In the genomic region with DNA sequence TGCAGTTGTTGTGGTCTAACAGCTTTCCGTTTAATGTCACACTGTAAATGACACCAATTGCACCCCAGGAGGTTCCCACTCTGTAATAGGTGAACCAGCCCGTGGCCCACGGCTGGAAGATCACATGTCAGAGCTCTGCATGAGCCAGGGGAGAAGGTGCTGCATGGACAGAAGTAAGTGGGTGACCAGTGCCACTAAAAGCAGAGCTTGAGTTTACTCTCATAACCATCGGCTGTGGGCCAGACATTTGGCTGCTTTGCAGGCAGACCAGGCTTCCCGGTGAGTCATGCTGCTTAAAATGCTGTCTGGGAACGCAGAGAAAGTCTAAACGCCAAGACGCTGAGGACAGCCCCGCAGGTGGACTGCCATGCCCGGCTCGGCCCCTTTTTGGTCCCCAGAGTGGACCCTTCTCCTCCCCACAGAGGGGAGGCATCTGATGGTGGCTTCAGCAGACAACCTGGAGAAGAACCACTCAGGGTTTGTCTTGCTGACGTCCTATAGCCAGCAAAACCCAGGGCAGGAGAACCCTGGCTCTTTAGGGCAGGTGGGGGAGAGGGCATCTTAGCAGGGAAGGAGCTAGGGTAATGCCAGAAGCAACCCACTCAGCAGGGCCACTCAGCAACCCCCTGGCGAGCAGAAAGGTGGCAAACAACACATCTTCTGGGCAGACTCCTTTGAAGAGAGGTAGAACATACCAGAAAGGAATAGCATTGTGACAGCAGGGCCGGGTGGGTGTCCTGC, we compare ENCODE assay signal across 8 cellular contexts. TPM values are rescaled to one million over a fixed set of nuclear protein-coding genes. Genes with fewer than 3 reads are reported as not detected.
DNase-seq lines count a peak whose midpoint lies in the region; ATAC-seq, FAIRE-seq and TF ChIP-seq lines count a peak whose summit lies in the region.

No MANE protein-coding gene starts in this region.

- DNase-seq in HCEC 1CT (peak; percentile 83), body of pancreas (peak in 3 of 4 donors; percentile 43 to 80 (median 44)), right cardiac atrium (peak; percentile 76 to 81 (median 80)), small intestine (peak; percentile 31), tibial nerve (ENCODE audit: low spot score in 2 of 2) (no peak)
- DNase-seq in T-helper 2 cell treated with Interferon-gamma antibody and Interleukin-4, amounts not matched to agents 5 μg/mL and 100 μg/mL, for 36 hours (ENCODE audit: low spot score) = no peak

- H3K4me3 Mint-ChIP-seq in T-helper 2 cell treated with Interferon-gamma antibody and Interleukin-4, amounts not matched to agents 5 μg/mL and 100 μg/mL, for 36 hours = no peak overlapping the region

- ATAC-seq in body of pancreas = peak; percentile 31
- peak; percentile 65 to 69 for ATAC-seq in right cardiac atrium
- no peak for ATAC-seq in HG03521 (IDR thresholded peaks at IDR 0.05; ENCODE audit: unreplicated experiment)
- no peak for ATAC-seq in GM21737 (IDR thresholded peaks at IDR 0.05; ENCODE audit: unreplicated experiment)

- no peak overlapping the region for H3K4me3 ChIP-seq in body of pancreas
- H3K4me3 ChIP-seq in right cardiac atrium (ENCODE audit: low read length) = no peak overlapping the region
- no peak overlapping the region for H3K4me3 ChIP-seq in small intestine (ENCODE audit: low read depth in 1 of 2, low read length in 2 of 2)
- H3K4me3 ChIP-seq in tibial nerve = no peak overlapping the region

- H3K4me1 ChIP-seq in body of pancreas = peaks cover 30% of the 10 kb centered on the region
- no peaks in the 10 kb centered on the region for H3K4me1 ChIP-seq in right cardiac atrium (ENCODE audit: control insufficient read depth, insufficient read depth, low read length)
- H3K4me1 ChIP-seq in small intestine (ENCODE audit: control insufficient read depth in 2 of 2, insufficient read depth in 1 of 2, low read depth in 1 of 2, low read length in 1 of 2) = peaks cover 5 to 6% of the 10 kb centered on the region in 2 donors
- peaks cover 0 to 43% (median 21%) of the 10 kb centered on the region in 4 donors for H3K4me1 ChIP-seq in tibial nerve

- FAIRE-seq in small intestine (lab: Jason Lieb, UNC) = no peak

- peaks cover 13% of the 10 kb centered on the region for H3K4me1 Mint-ChIP-seq in T-helper 2 cell treated with Interferon-gamma antibody and Interleukin-4, amounts not matched to agents 5 μg/mL and 100 μg/mL, for 36 hours (ENCODE audit: low read depth)

- no peaks in the 10 kb centered on the region for H3K9me3 Mint-ChIP-seq in T-helper 2 cell treated with Interferon-gamma antibody and Interleukin-4, amounts not matched to agents 5 μg/mL and 100 μg/mL, for 36 hours

- TF ChIP-seq CTCF in body of pancreas (IDR thresholded peaks at IDR 0.05) (no peak), tibial nerve (IDR thresholded peaks at IDR 0.05) (no peak)

- peaks cover 27% of the 10 kb centered on the region for H3K36me3 Mint-ChIP-seq in T-helper 2 cell treated with Interferon-gamma antibody and Interleukin-4, amounts not matched to agents 5 μg/mL and 100 μg/mL, for 36 hours (ENCODE audit: low read depth)

- no peak for TF ChIP-seq EP300 in tibial nerve (IDR thresholded peaks at IDR 0.05)

- no peak overlapping the region for H3K27ac Mint-ChIP-seq in T-helper 2 cell treated with Interferon-gamma antibody and Interleukin-4, amounts not matched to agents 5 μg/mL and 100 μg/mL, for 36 hours

- H3K27me3 ChIP-seq in body of pancreas (no peaks in the 10 kb centered on the region), right cardiac atrium (ENCODE audit: control insufficient read depth, insufficient read depth) (no peaks in the 10 kb centered on the region), small intestine (ENCODE audit: control insufficient read depth in 2 of 2, insufficient read depth in 2 of 2, low read length in 2 of 2) (no peaks in the 10 kb centered on the region), tibial nerve (no peaks in the 10 kb centered on the region)

- intact Hi-C loops in body of pancreas (cut with DNase I) (no loop called here), right cardiac atrium (cut with DNase I) (no loop called here)

- no peak overlapping the region for H3K27ac ChIP-seq in body of pancreas
- H3K27ac ChIP-seq in right cardiac atrium (ENCODE audit: low read length) = peak overlapping the region; percentile 55
- H3K27ac ChIP-seq in small intestine (ENCODE audit: low read depth in 1 of 2, low read length in 1 of 2) = peak overlapping the region; percentile 21 to 24
- H3K27ac ChIP-seq in tibial nerve = peak overlapping the region in 1 of 4 donors; percentile 36

- 77 to 81% methylated on average over 8 to 14 of the region's 14 CpGs for WGBS in body of pancreas, 2 donors
- 48% methylated on average over 14 of the region's 14 CpGs for WGBS in right cardiac atrium
- 26 to 61% (median 54%) methylated on average over 14 of the region's 14 CpGs for WGBS in small intestine, 3 donors
- 71 to 73% methylated on average over 14 of the region's 14 CpGs for WGBS in tibial nerve, 2 donors

- no peaks in the 10 kb centered on the region for H3K27me3 Mint-ChIP-seq in T-helper 2 cell treated with Interferon-gamma antibody and Interleukin-4, amounts not matched to agents 5 μg/mL and 100 μg/mL, for 36 hours (ENCODE audit: low read depth)

- H3K36me3 ChIP-seq in body of pancreas (replicated peaks in 1 of 2; ENCODE audit: insufficient read depth in 1 of 2, low read depth in 2 of 2) (peaks cover 4 to 9% of the 10 kb centered on the region in 2 donors), small intestine (ENCODE audit: control insufficient read depth in 2 of 2, insufficient read depth in 2 of 2, low read length in 2 of 2) (peaks cover 7 to 8% of the 10 kb centered on the region in 2 donors), tibial nerve (peaks cover 0 to 75% (median 12%) of the 10 kb centered on the region in 3 donors)

- H3K9me3 ChIP-seq in body of pancreas (no peaks in the 10 kb centered on the region), right cardiac atrium (ENCODE audit: control insufficient read depth, low read length) (no peaks in the 10 kb centered on the region), small intestine (ENCODE audit: control insufficient read depth, low read depth) (no peaks in the 10 kb centered on the region), tibial nerve (no peaks in the 10 kb centered on the region)

- no peak for TF ChIP-seq POLR2A in body of pancreas (IDR thresholded peaks at IDR 0.05)
- no peak for TF ChIP-seq POLR2A in tibial nerve (IDR thresholded peaks at IDR 0.05)

RNA-seq across cellular contexts. Expression of a gene that starts 7.3 kb away (rescaled TPM):
- total RNA-seq in body of pancreas (10 to 100 TPM; 67.7 to 87.0 TPM), right cardiac atrium (10 to 100 TPM; 34.6 to 38.1 (median 36.3) TPM), tibial nerve (10 to 100 TPM; 50.0 to 73.7 (median 55.6) TPM)
- polyA plus RNA-seq in right cardiac atrium (37.3 TPM), small intestine (10 to 100 TPM; 76.5 to 78.0 (median 76.7) TPM)

RNA-seq across cellular contexts. Expression of a gene that starts 15.6 kb away (rescaled TPM):
- total RNA-seq in body of pancreas (10 to 100 TPM; 30.9 to 39.6 TPM), right cardiac atrium (10 to 100 TPM; 49.5 to 77.8 (median 63.1) TPM), tibial nerve (10 to 100 TPM; 52.8 to 87.9 (median 64.0) TPM)
- polyA plus RNA-seq in right cardiac atrium (51.0 TPM), small intestine (10 to 100 TPM; 26.7 to 43.2 (median 43.1) TPM)

Comparison
In these comparisons a context has a peak if more than half of its experiments do, and no peak if none do; other contexts are left out.
1. DNase-seq: peak in HCEC 1CT (single experiment), body of pancreas (3 of 4), right cardiac atrium (3 of 3) and small intestine (single experiment); none in T-helper 2 cell treated with Interferon-gamma antibody and Interleukin-4, amounts not matched to agents 5 μg/mL and 100 μg/mL, for 36 hours (single experiment) and tibial nerve (0 of 2).
2. ATAC-seq: peak in body of pancreas (single experiment) and right cardiac atrium (2 of 2); none in HG03521 (single experiment) and GM21737 (single experiment).
3. H3K27ac ChIP-seq: peak in right cardiac atrium (single experiment) and small intestine (2 of 2); none in body of pancreas (0 of 4).